ENCODE assay signal across 28 cellular contexts in the genomic region with DNA sequence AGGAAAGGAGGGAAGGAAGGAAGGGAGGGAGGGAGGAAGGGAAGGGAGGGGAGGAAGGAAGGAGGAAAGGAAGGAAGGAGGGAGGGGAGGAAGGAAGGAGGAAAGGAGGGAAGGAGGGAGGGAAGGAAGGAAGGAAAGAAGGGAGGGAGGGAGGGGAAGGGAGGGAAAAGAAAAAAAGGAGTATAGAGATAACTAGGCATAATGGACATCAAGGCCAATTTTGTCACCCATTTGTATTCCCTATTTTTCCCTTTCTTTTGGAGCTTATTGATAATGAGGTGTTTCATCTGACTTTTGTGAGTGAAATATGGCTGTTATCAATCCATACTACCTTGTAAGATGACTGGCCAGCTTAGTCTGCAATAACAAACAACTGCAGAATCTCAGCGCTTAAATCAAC.
"Had no signal": no experiment of that assay in that cellular context is flagged by ENCODE, and none has a peak within 500 bp of the region (broad histone marks: within the 10 kb centered on the region; RNA-seq: fewer than 3 reads in every experiment).

No MANE protein-coding gene starts in this region.

- DNase-seq: colonic mucosa; cortex of kidney; dermis blood vessel endothelial cell; dorsolateral prefrontal cortex; effector CD4-positive, alpha-beta T cell; effector CD8-positive, alpha-beta T cell; effector memory CD4-positive, alpha-beta T cell; effector memory CD8-positive, alpha-beta T cell; endodermal cell; erythroblast; esophagus squamous epithelium; foreskin fibroblast; foreskin keratinocyte; foreskin melanocyte; gastrocnemius medialis; glutamatergic neuron; head of caudate nucleus; heart left ventricle; heart right ventricle had no signal

- ATAC-seq: effector memory CD8-positive, alpha-beta T cell; esophagus mucosa; foreskin keratinocyte; gastrocnemius medialis; gastroesophageal sphincter; heart left ventricle; heart right ventricle had no signal

- H3K4me1 ChIP-seq: colonic mucosa, esophagus muscularis mucosa, esophagus squamous epithelium, foreskin keratinocyte, gastrocnemius medialis, gastroesophageal sphincter, heart left ventricle, heart right ventricle had no signal

- H3K36me3 ChIP-seq: colonic mucosa, esophagus muscularis mucosa, esophagus squamous epithelium, gastrocnemius medialis, gastroesophageal sphincter, heart left ventricle, heart right ventricle had no signal

- H3K4me3 ChIP-seq: colonic mucosa, coronary artery, dorsolateral prefrontal cortex, esophagus muscularis mucosa, esophagus squamous epithelium, gastrocnemius medialis, gastroesophageal sphincter, heart left ventricle, heart right ventricle had no signal

- H3K9me3 ChIP-seq: colonic mucosa, esophagus muscularis mucosa, esophagus squamous epithelium, gastrocnemius medialis, gastroesophageal sphincter had no signal

- FAIRE-seq: colon, endometrium, endothelial cell of umbilical vein, frontal cortex had no signal

- H3K27me3 ChIP-seq: colonic mucosa, dorsolateral prefrontal cortex, esophagus muscularis mucosa, esophagus squamous epithelium, foreskin keratinocyte, gastrocnemius medialis, gastroesophageal sphincter, heart left ventricle, heart right ventricle had no signal

- H3K27ac ChIP-seq: colonic mucosa, coronary artery, dorsolateral prefrontal cortex, epithelial cell of prostate, esophagus muscularis mucosa, esophagus squamous epithelium, foreskin keratinocyte, gastrocnemius medialis, gastroesophageal sphincter, heart left ventricle, heart right ventricle had no signal
